Comparison of ENCODE assay signal across 28 cellular contexts in the genomic region with DNA sequence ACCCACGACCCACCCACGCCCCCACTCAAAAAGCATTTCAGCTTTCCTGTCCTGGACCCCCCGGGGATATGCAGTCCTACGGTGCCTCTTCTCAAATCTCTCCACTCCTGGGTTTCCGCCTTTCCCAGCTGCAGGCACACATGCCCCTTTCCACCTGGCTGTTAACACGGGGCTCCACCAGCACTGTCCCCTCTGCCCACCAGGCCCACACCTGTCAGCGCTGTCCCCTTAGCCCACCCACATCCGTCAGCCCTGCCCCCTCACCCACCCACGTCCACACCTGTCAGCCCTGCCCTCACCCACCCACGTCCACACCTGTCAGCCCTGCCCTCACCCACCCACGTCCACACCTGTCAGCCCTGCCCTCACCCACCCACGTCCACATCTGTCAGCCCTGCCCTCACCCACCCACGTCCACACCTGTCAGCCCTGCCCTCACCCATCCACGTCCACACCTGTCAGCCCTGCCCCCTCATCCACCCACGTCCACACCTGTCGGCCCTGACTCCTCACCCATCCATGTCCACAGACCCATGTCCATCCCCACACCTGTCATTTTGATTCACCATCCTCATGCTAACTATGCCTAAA. TPM values are rescaled to one million over a fixed set of nuclear protein-coding genes. Genes with fewer than 3 reads are reported as not detected.
DNase-seq lines count a peak whose midpoint lies in the region; ATAC-seq and TF ChIP-seq lines count a peak whose summit lies in the region.
"Had no signal": no experiment of that assay in that cellular context is flagged by ENCODE, and none has a peak within 500 bp of the region (broad histone marks: within the 10 kb centered on the region; RNA-seq: fewer than 3 reads in every experiment).

No MANE protein-coding gene starts in this region.

- DNase-seq in activated T-cell treated with anti-CD3 and anti-CD28 coated beads, Interleukin-2, amount 50 U/mL, for 24 hours: no peak
- DNase-seq in activated T-cell treated with anti-CD3 and anti-CD28 coated beads, Interleukin-2, amount 50 U/mL, for 1 hour: no peak
- DNase-seq in CD8-positive, alpha-beta T cell: no peak
- no peak for DNase-seq in naive thymus-derived CD4-positive, alpha-beta T cell
- DNase-seq in thyroid gland: no peak
- no peak for DNase-seq in adrenal gland
- DNase-seq: activated CD4-positive, alpha-beta T cell treated with anti-CD3 and anti-CD28 coated beads for 4 hours; activated effector memory CD4-positive, alpha-beta T cell treated with anti-CD3 and anti-CD28 coated beads, Interleukin-2, amount 50 U/mL, for 16 hours; dermis blood vessel endothelial cell; esophagus squamous epithelium; foreskin keratinocyte; GM23248; heart left ventricle; Kasumi-1; NCI-H1417 treated with DMSO at 0.1 percent for 48 hours; NCI-H2081; NCI-H526; NK-92 treated with Interleukin-12 subunit alpha and Interleukin-12 subunit beta, amount 100 ng/mL, for 24 hours; occipital lobe; PC-9; stimulated activated CD4-positive, alpha-beta T cell treated with anti-CD3 and anti-CD28 coated beads, Interleukin-4, amount 100 ng/mL, for 24 hours; substantia nigra had no signal

- H3K4me3 ChIP-seq in CD8-positive, alpha-beta T cell (ENCODE audit: low read depth, low read length): no peak overlapping the region
- H3K4me3 ChIP-seq in naive thymus-derived CD4-positive, alpha-beta T cell (ENCODE audit: low read length): no peak overlapping the region
- no peak overlapping the region for H3K4me3 ChIP-seq in thyroid gland (replicated peaks in 1 of 3)
- no peak overlapping the region for H3K4me3 ChIP-seq in adrenal gland
- H3K4me3 ChIP-seq: esophagus squamous epithelium, GM23248, heart left ventricle, PC-9, SK-N-MC, upper lobe of left lung had no signal

- H3K27ac Mint-ChIP-seq in activated T-cell treated with anti-CD3 and anti-CD28 coated beads, Interleukin-2, amount 50 U/mL, for 24 hours: peak overlapping the region; percentile 76
- peak overlapping the region; percentile 70 for H3K27ac Mint-ChIP-seq in CD8-positive, alpha-beta T cell
- H3K27ac Mint-ChIP-seq in activated T-helper 17 cell treated with anti-CD3 and anti-CD28 coated beads, Interleukin-2, amount 50 U/mL, for 72 hours: peak overlapping the region; percentile 23
- peak overlapping the region; percentile 38 to 93 (median 81) for H3K27ac Mint-ChIP-seq in naive thymus-derived CD4-positive, alpha-beta T cell
- H3K27ac Mint-ChIP-seq: mesothelial cell of epicardium had no signal

- no peak overlapping the region for H3K4me3 Mint-ChIP-seq in activated T-cell treated with anti-CD3 and anti-CD28 coated beads, Interleukin-2, amount 50 U/mL, for 24 hours
- H3K4me3 Mint-ChIP-seq in CD8-positive, alpha-beta T cell: no peak overlapping the region
- peak overlapping the region; percentile 4 for H3K4me3 Mint-ChIP-seq in activated T-helper 17 cell treated with anti-CD3 and anti-CD28 coated beads, Interleukin-2, amount 50 U/mL, for 72 hours
- H3K4me3 Mint-ChIP-seq in naive thymus-derived CD4-positive, alpha-beta T cell: peak overlapping the region in 2 of 10 donors; percentile 20 to 32
- H3K4me3 Mint-ChIP-seq: central memory CD8-positive, alpha-beta T cell; mesothelial cell of epicardium had no signal

- no peak overlapping the region for H3K27ac ChIP-seq in CD8-positive, alpha-beta T cell (ENCODE audit: low read depth, low read length)
- peak overlapping the region; percentile 26 for H3K27ac ChIP-seq in naive thymus-derived CD4-positive, alpha-beta T cell (ENCODE audit: low read depth, low read length)
- no peak overlapping the region for H3K27ac ChIP-seq in thyroid gland
- no peak overlapping the region for H3K27ac ChIP-seq in adrenal gland
- H3K27ac ChIP-seq: esophagus squamous epithelium, foreskin keratinocyte, GM23248, heart left ventricle, PC-9, SK-N-MC, upper lobe of left lung had no signal

- H3K36me3 ChIP-seq in CD8-positive, alpha-beta T cell (ENCODE audit: insufficient read depth, low read length): peaks cover 33% of the 10 kb centered on the region
- H3K36me3 ChIP-seq in naive thymus-derived CD4-positive, alpha-beta T cell (ENCODE audit: control insufficient read depth in 2 of 3, insufficient read depth in 3 of 3, low read length in 3 of 3): peaks cover 22 to 56% (median 32%) of the 10 kb centered on the region in 3 experiments
- H3K36me3 ChIP-seq in thyroid gland (peaks cover 0 to 8% of the 10 kb centered on the region in 2 donors), adrenal gland (replicated peaks in 1 of 2) (peaks cover 0 to 10% of the 10 kb centered on the region in 2 donors)

- intact Hi-C loops in CD8-positive, alpha-beta T cell (cut with DNase I, micrococcal nuclease): no loop called here
- intact Hi-C loops in naive thymus-derived CD4-positive, alpha-beta T cell (cut with micrococcal nuclease): no loop called here
- intact Hi-C loops in thyroid gland (cut with DNase I): loop anchor here (5.0 kb wide), 1 partner anchor 53 kb away; a partner anchor contains a TSS
- intact Hi-C loops in adrenal gland (cut with DNase I): no loop called here

- no peaks in the 10 kb centered on the region for H3K9me3 ChIP-seq in CD8-positive, alpha-beta T cell (ENCODE audit: low read length)
- no peaks in the 10 kb centered on the region for H3K9me3 ChIP-seq in naive thymus-derived CD4-positive, alpha-beta T cell (ENCODE audit: control insufficient read depth in 2 of 3, low read length in 3 of 3)
- H3K9me3 ChIP-seq in thyroid gland: no peaks in the 10 kb centered on the region
- H3K9me3 ChIP-seq in adrenal gland (replicated peaks in 1 of 3): no peaks in the 10 kb centered on the region
- H3K9me3 ChIP-seq: esophagus squamous epithelium, heart left ventricle, upper lobe of left lung had no signal

- ATAC-seq in CD8-positive, alpha-beta T cell: no peak
- no peak for ATAC-seq in activated T-helper 17 cell treated with anti-CD3 and anti-CD28 coated beads, Interleukin-2, amount 50 U/mL, for 72 hours (replicated peaks)
- no peak for ATAC-seq in naive thymus-derived CD4-positive, alpha-beta T cell
- ATAC-seq in GM21737 (IDR thresholded peaks at IDR 0.05; ENCODE audit: unreplicated experiment): no peak
- ATAC-seq: foreskin keratinocyte, heart left ventricle had no signal

- 91 to 94% methylated on average over 14 to 16 of the region's 16 CpGs for WGBS in thyroid gland, 2 donors
- 87 to 92% (median 90%) methylated on average over 15 to 16 of the region's 16 CpGs for WGBS in adrenal gland, 4 donors

- H3K9me3 Mint-ChIP-seq in activated T-cell treated with anti-CD3 and anti-CD28 coated beads, Interleukin-2, amount 50 U/mL, for 24 hours: no peaks in the 10 kb centered on the region
- no peaks in the 10 kb centered on the region for H3K9me3 Mint-ChIP-seq in CD8-positive, alpha-beta T cell
- no peaks in the 10 kb centered on the region for H3K9me3 Mint-ChIP-seq in activated T-helper 17 cell treated with anti-CD3 and anti-CD28 coated beads, Interleukin-2, amount 50 U/mL, for 72 hours
- no peaks in the 10 kb centered on the region for H3K9me3 Mint-ChIP-seq in naive thymus-derived CD4-positive, alpha-beta T cell
- H3K9me3 Mint-ChIP-seq: central memory CD8-positive, alpha-beta T cell had no signal

- H3K27me3 Mint-ChIP-seq in activated T-cell treated with anti-CD3 and anti-CD28 coated beads, Interleukin-2, amount 50 U/mL, for 24 hours: no peaks in the 10 kb centered on the region
- no peaks in the 10 kb centered on the region for H3K27me3 Mint-ChIP-seq in CD8-positive, alpha-beta T cell (ENCODE audit: low read depth)
- no peaks in the 10 kb centered on the region for H3K27me3 Mint-ChIP-seq in activated T-helper 17 cell treated with anti-CD3 and anti-CD28 coated beads, Interleukin-2, amount 50 U/mL, for 72 hours
- H3K27me3 Mint-ChIP-seq in naive thymus-derived CD4-positive, alpha-beta T cell: no peaks in the 10 kb centered on the region
- H3K27me3 Mint-ChIP-seq: central memory CD8-positive, alpha-beta T cell had no signal

- peaks cover 4% of the 10 kb centered on the region for H3K4me1 ChIP-seq in CD8-positive, alpha-beta T cell (ENCODE audit: insufficient read depth, low read length)
- H3K4me1 ChIP-seq in naive thymus-derived CD4-positive, alpha-beta T cell (ENCODE audit: control insufficient read depth in 2 of 2, insufficient read depth in 2 of 2, low read length in 2 of 2): peaks cover 5 to 24% of the 10 kb centered on the region in 2 donors
- H3K4me1 ChIP-seq in thyroid gland (no peaks in the 10 kb centered on the region), adrenal gland (replicated peaks in 1 of 2) (no peaks in the 10 kb centered on the region)
- H3K4me1 ChIP-seq: foreskin keratinocyte had no signal

- no peaks in the 10 kb centered on the region for H3K27me3 ChIP-seq in CD8-positive, alpha-beta T cell (ENCODE audit: insufficient read depth, low read length)
- no peaks in the 10 kb centered on the region for H3K27me3 ChIP-seq in naive thymus-derived CD4-positive, alpha-beta T cell (ENCODE audit: control insufficient read depth in 2 of 2, insufficient read depth in 2 of 2, low read length in 2 of 2)
- H3K27me3 ChIP-seq in thyroid gland (no peaks in the 10 kb centered on the region), adrenal gland (no peaks in the 10 kb centered on the region)
- H3K27me3 ChIP-seq: esophagus squamous epithelium, foreskin keratinocyte, heart left ventricle, upper lobe of left lung had no signal

- peaks cover 92% of the 10 kb centered on the region for H3K36me3 Mint-ChIP-seq in activated T-cell treated with anti-CD3 and anti-CD28 coated beads, Interleukin-2, amount 50 U/mL, for 24 hours (ENCODE audit: low read depth)
- peaks cover 77% of the 10 kb centered on the region for H3K36me3 Mint-ChIP-seq in CD8-positive, alpha-beta T cell
- H3K36me3 Mint-ChIP-seq in activated T-helper 17 cell treated with anti-CD3 and anti-CD28 coated beads, Interleukin-2, amount 50 U/mL, for 72 hours (ENCODE audit: low read depth): peaks cover 95% of the 10 kb centered on the region
- H3K36me3 Mint-ChIP-seq in naive thymus-derived CD4-positive, alpha-beta T cell: peaks cover 4 to 37% (median 26%) of the 10 kb centered on the region in 5 donors

- H3K4me1 Mint-ChIP-seq in activated T-cell treated with anti-CD3 and anti-CD28 coated beads, Interleukin-2, amount 50 U/mL, for 24 hours (ENCODE audit: low read depth): peaks cover 71% of the 10 kb centered on the region
- peaks cover 11% of the 10 kb centered on the region for H3K4me1 Mint-ChIP-seq in CD8-positive, alpha-beta T cell (ENCODE audit: low read depth)
- peaks cover 14% of the 10 kb centered on the region for H3K4me1 Mint-ChIP-seq in activated T-helper 17 cell treated with anti-CD3 and anti-CD28 coated beads, Interleukin-2, amount 50 U/mL, for 72 hours
- H3K4me1 Mint-ChIP-seq in naive thymus-derived CD4-positive, alpha-beta T cell: peaks cover 10 to 52% (median 30%) of the 10 kb centered on the region in 7 donors

- no peak for TF ChIP-seq CTCF in CD8-positive, alpha-beta T cell (IDR thresholded peaks at IDR 0.05)
- TF ChIP-seq CTCF in thyroid gland (IDR thresholded peaks at IDR 0.05) (no peak), adrenal gland (IDR thresholded peaks at IDR 0.05) (no peak)

- POLR2A ChIA-PET in CD8-positive, alpha-beta T cell (lab: Charles Lee): no interaction called here
- POLR2A ChIA-PET in naive thymus-derived CD4-positive, alpha-beta T cell (lab: Charles Lee): interaction anchor here (14.0 kb wide), 1 partner anchor 10 kb away, joined by 213 read pairs; a partner anchor contains a TSS

- CTCF ChIA-PET in CD8-positive, alpha-beta T cell (lab: Charles Lee): no interaction called here
- CTCF ChIA-PET in naive thymus-derived CD4-positive, alpha-beta T cell (lab: Charles Lee): interaction anchor here (1.2 kb wide), 1 partner anchor 44 kb away, joined by 4 read pairs; no protein-coding TSS in a partner anchor

- TF ChIP-seq POLR2A in thyroid gland (IDR thresholded peaks at IDR 0.05): no peak
- no peak for TF ChIP-seq POLR2A in adrenal gland (IDR thresholded peaks at IDR 0.05)

RNA-seq across cellular contexts. Expression of a gene that starts 11.6 kb away (rescaled TPM):
- 10 to 100 TPM; 93.1 to 98.9 TPM for total RNA-seq in CD8-positive, alpha-beta T cell
- total RNA-seq in activated T-helper 17 cell treated with anti-CD3 and anti-CD28 coated beads, Interleukin-2, amount 50 U/mL, for 72 hours: 100 to 1,000 TPM in 1 of 2 donors, 10 to 100 TPM in 1; 94.2 to 210 TPM
- 100 to 1,000 TPM; 147 to 332 (median 264) TPM for total RNA-seq in naive thymus-derived CD4-positive, alpha-beta T cell
- 100 to 1,000 TPM; 521 to 683 TPM for polyA plus RNA-seq in naive thymus-derived CD4-positive, alpha-beta T cell
- total RNA-seq in thyroid gland: 100 to 1,000 TPM in 2 of 4 donors, 10 to 100 TPM in 2; 51.6 to 138 (median 109) TPM
- 100 to 1,000 TPM in 2 of 8 donors, 10 to 100 TPM in 6; 39.6 to 218 (median 61.6) TPM for total RNA-seq in adrenal gland
- polyA plus RNA-seq in adrenal gland: 10 to 100 TPM; 25.7 to 76.2 (median 56.0) TPM

RNA-seq across cellular contexts. Expression of a gene that starts 54.4 kb away (rescaled TPM):
- total RNA-seq in CD8-positive, alpha-beta T cell: 1 to 10 TPM; 5.7 to 8.7 TPM
- 10 to 100 TPM; 24.7 to 29.0 TPM for total RNA-seq in activated T-helper 17 cell treated with anti-CD3 and anti-CD28 coated beads, Interleukin-2, amount 50 U/mL, for 72 hours
- total RNA-seq in naive thymus-derived CD4-positive, alpha-beta T cell: 10 to 100 TPM; 11.5 to 17.6 (median 15.5) TPM
- 1 to 10 TPM; 3.3 to 3.8 TPM for polyA plus RNA-seq in naive thymus-derived CD4-positive, alpha-beta T cell
- total RNA-seq in thyroid gland (10 to 100 TPM; 30.0 to 39.9 (median 33.8) TPM), adrenal gland (10 to 100 TPM; 12.7 to 36.7 (median 16.6) TPM)
- polyA plus RNA-seq in adrenal gland: 10 to 100 TPM; 10.1 to 20.5 (median 12.9) TPM

Comparison
In these comparisons a context has a peak if more than half of its experiments do, and no peak if none do; other contexts are left out.
1. H3K27ac Mint-ChIP-seq: peak in every context shown above with its lines; median percentile 81 in naive thymus-derived CD4-positive, alpha-beta T cell; 76 in activated T-cell treated with anti-CD3 and anti-CD28 coated beads, Interleukin-2, amount 50 U/mL, for 24 hours; 70 in CD8-positive, alpha-beta T cell; 23 in activated T-helper 17 cell treated with anti-CD3 and anti-CD28 coated beads, Interleukin-2, amount 50 U/mL, for 72 hours.